17 cellular contexts compared by ENCODE assay signal in the genomic region with DNA sequence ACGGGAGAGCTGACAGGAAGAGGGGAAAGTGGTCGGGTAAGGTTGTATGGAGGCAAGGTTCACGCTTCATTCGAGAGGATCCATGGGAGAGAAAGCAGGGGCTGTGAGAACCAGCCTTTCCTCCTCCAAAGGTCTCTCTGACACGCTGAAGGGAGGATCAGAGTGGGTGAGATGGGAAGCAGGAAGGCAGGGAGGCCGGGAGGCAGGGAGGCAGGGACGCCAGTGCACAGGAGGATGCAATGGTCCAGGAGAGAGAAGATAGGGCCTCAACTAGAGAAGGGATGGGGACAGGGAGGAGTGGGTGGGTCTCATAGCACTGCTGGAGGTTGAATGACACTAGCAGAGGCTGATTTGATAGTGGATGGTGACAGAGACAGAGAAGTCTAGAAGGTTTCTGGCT. TPM values are rescaled to one million over a fixed set of nuclear protein-coding genes. Genes with fewer than 3 reads are reported as not detected.
"Had no signal": no experiment of that assay in that cellular context is flagged by ENCODE, and none has a peak within 500 bp of the region (broad histone marks: within the 10 kb centered on the region; RNA-seq: fewer than 3 reads in every experiment).

No MANE protein-coding gene starts in this region.

- H3K27me3 ChIP-seq: brain microvascular endothelial cell, colonic mucosa, thyroid gland had no signal

- H3K4me3 ChIP-seq: colonic mucosa, heart right ventricle, thyroid gland had no signal

- H3K27ac ChIP-seq: brain microvascular endothelial cell, colonic mucosa, epithelial cell of prostate, heart right ventricle, thyroid gland had no signal

- H3K9me3 Mint-ChIP-seq: activated CD4-positive, alpha-beta memory T cell treated with anti-CD3 and anti-CD28 coated beads, Interleukin-2, amount 10 ng/mL, durations not matched to agents 7 days and 5 days; activated naive CD4-positive, alpha-beta T cell treated with anti-CD3 and anti-CD28 coated beads, Interleukin-2, amount 50 U/mL, for 72 hours; activated T-helper 17 cell treated with anti-CD3 and anti-CD28 coated beads, Interleukin-2, amount 50 U/mL, for 72 hours; memory B cell; naive thymus-derived CD4-positive, alpha-beta T cell had no signal

- H3K4me1 ChIP-seq: colonic mucosa had no signal

- H3K9me3 ChIP-seq: colonic mucosa, heart right ventricle, thyroid gland had no signal

- H3K4me3 Mint-ChIP-seq: activated CD4-positive, alpha-beta memory T cell treated with anti-CD3 and anti-CD28 coated beads, Interleukin-2, amount 10 ng/mL, durations not matched to agents 7 days and 5 days; activated CD8-positive, alpha-beta memory T cell treated with anti-CD3 and anti-CD28 coated beads, Interleukin-2, amount 10 ng/mL, durations not matched to agents 7 days and 5 days; activated T-helper 17 cell treated with anti-CD3 and anti-CD28 coated beads, Interleukin-2, amount 50 U/mL, for 72 hours; memory B cell; naive thymus-derived CD4-positive, alpha-beta T cell had no signal

- H3K36me3 ChIP-seq: brain microvascular endothelial cell, colonic mucosa, heart right ventricle, thyroid gland had no signal

- DNase-seq: activated CD4-positive, alpha-beta memory T cell treated with anti-CD3 and anti-CD28 coated beads, Interleukin-2, amount 10 ng/mL, durations not matched to agents 7 days and 5 days; activated CD4-positive, alpha-beta T cell treated with anti-CD3 and anti-CD28 coated beads for 48 hours; activated CD8-positive, alpha-beta memory T cell treated with anti-CD3 and anti-CD28 coated beads, Interleukin-2, amount 10 ng/mL, durations not matched to agents 7 days and 5 days; brain microvascular endothelial cell; central memory CD4-positive, alpha-beta T cell; colonic mucosa; heart right ventricle; stimulated activated CD4-positive, alpha-beta T cell treated with anti-CD3 and anti-CD28 coated beads, Interleukin-4, amount 100 ng/mL, for 24 hours; stimulated activated naive CD4-positive, alpha-beta T cell treated with Interleukin-2 at 50 U/mL for 16 hours; thyroid gland had no signal

- H3K27ac Mint-ChIP-seq: activated CD4-positive, alpha-beta memory T cell treated with anti-CD3 and anti-CD28 coated beads, Interleukin-2, amount 10 ng/mL, durations not matched to agents 7 days and 5 days; activated CD8-positive, alpha-beta memory T cell treated with anti-CD3 and anti-CD28 coated beads, Interleukin-2, amount 10 ng/mL, durations not matched to agents 7 days and 5 days; activated naive CD4-positive, alpha-beta T cell treated with anti-CD3 and anti-CD28 coated beads, Interleukin-2, amount 50 U/mL, for 72 hours; activated T-helper 17 cell treated with anti-CD3 and anti-CD28 coated beads, Interleukin-2, amount 50 U/mL, for 72 hours; memory B cell; progenitor cell of endocrine pancreas had no signal

- ATAC-seq: activated CD8-positive, alpha-beta memory T cell treated with anti-CD3 and anti-CD28 coated beads, Interleukin-2, amount 10 ng/mL, durations not matched to agents 7 days and 5 days; activated naive CD4-positive, alpha-beta T cell treated with anti-CD3 and anti-CD28 coated beads, Interleukin-2, amount 50 U/mL, for 72 hours; activated T-helper 17 cell treated with anti-CD3 and anti-CD28 coated beads, Interleukin-2, amount 50 U/mL, for 72 hours; left colon; naive thymus-derived CD4-positive, alpha-beta T cell had no signal

RNA-seq across cellular contexts. Expression of gene PIMREG, which starts 54.1 kb away (rescaled TPM):
- total RNA-seq: thyroid gland had no signal
